ENCODE assay signal across 20 cellular contexts in genomic region chr15:37837276-37837675, GRCh38.
DNase-seq lines count a peak whose midpoint lies in the region; ATAC-seq lines count a peak whose summit lies in the region.
"Had no signal": no experiment of that assay in that cellular context is flagged by ENCODE, and none has a peak within 500 bp of the region (broad histone marks: within the 10 kb centered on the region; RNA-seq: fewer than 3 reads in every experiment).

No MANE protein-coding gene starts in this region.

- ATAC-seq in Right ventricle myocardium inferior (no peak), HG03045 (IDR thresholded peaks at IDR 0.05; ENCODE audit: unreplicated experiment) (no peak)
- ATAC-seq: activated CD4-positive, CD25-positive, alpha-beta regulatory T cell treated with anti-CD3 and anti-CD28 coated beads, Interleukin-2, amount 50 U/mL, for 24 hours; activated CD8-positive, alpha-beta T cell treated with anti-CD3 and anti-CD28 coated beads for 36 hours; activated naive CD8-positive, alpha-beta T cell treated with anti-CD3 and anti-CD28 coated beads, Interleukin-2, amount 50 U/mL, for 24 hours; gastroesophageal sphincter; K562 had no signal

- intact Hi-C loops in Right ventricle myocardium inferior (cut with DNase I), result no loop called here

- DNase-seq in AG08395 (ENCODE audit: low spot score) (peak; percentile 7), HT1080 (ENCODE audit: low read depth) (peak; percentile 59), astrocyte of the hippocampus (ENCODE audit: low read depth, low spot score) (peak; percentile 77), myocyte (ENCODE audit: low read depth) (peak; percentile 37), D341Med (ENCODE audit: low spot score) (no peak), nucleus accumbens (lab: John Stamatoyannopoulos, UW) (no peak), Right ventricle myocardium inferior (ENCODE audit: missing footprints) (no peak)
- DNase-seq: activated CD8-positive, alpha-beta T cell treated with anti-CD3 and anti-CD28 coated beads for 36 hours; activated gamma-delta T cell; activated naive CD8-positive, alpha-beta T cell treated with anti-CD3 and anti-CD28 coated beads, Interleukin-2, amount 50 U/mL, for 24 hours; Caco-2; caudate nucleus; dorsolateral prefrontal cortex; NCI-H1694 treated with DMSO at 0.1 percent for 48 hours; retina; SW 1271 had no signal

Comparison
In these comparisons a context has a peak if more than half of its experiments do, and no peak if none do; other contexts are left out.
1. DNase-seq: peak in AG08395 (single experiment), HT1080 (single experiment), astrocyte of the hippocampus (single experiment) and myocyte (single experiment); none in D341Med (single experiment), nucleus accumbens (0 of 56) and Right ventricle myocardium inferior (single experiment).